36 cellular contexts compared by ENCODE assay signal in genomic region chr20:58737198-58737597, GRCh38.
"Had no signal": no experiment of that assay in that cellular context is flagged by ENCODE, and none has a peak within 500 bp of the region (broad histone marks: within the 10 kb centered on the region; RNA-seq: fewer than 3 reads in every experiment).

No MANE protein-coding gene starts in this region.

- H3K4me3 ChIP-seq: MG63 had no signal

- DNase-seq: Kasumi-1, MG63, MM.1S, MV-4-11, NCI-H1048, NCI-H1092, NCI-H1092 treated with DMSO at 0.1 percent for 48 hours, NCI-H1105, NCI-H1105 treated with DMSO at 0.1 percent for 48 hours, NCI-H1417, NCI-H1417 treated with DMSO at 0.1 percent for 48 hours, NCI-H1436, NCI-H1436 treated with DMSO at 0.1 percent for 48 hours, NCI-H146, NCI-H1694, NCI-H1694 treated with DMSO at 0.1 percent for 48 hours, NCI-H187, NCI-H187 treated with DMSO at 0.1 percent for 48 hours, NCI-H1930, NCI-H2029, NCI-H2029 treated with DMSO at 0.1 percent for 48 hours, NCI-H2081, NCI-H2081 treated with DMSO at 0.1 percent for 48 hours, NCI-H2107, NCI-H2171, NCI-H2171 treated with DMSO at 0.1 percent for 48 hours, NCI-H2227 treated with DMSO at 0.1 percent for 48 hours, NCI-H226, NCI-H345, NCI-H446, NCI-H446 treated with DMSO at 0.1 percent for 48 hours, NCI-H510A, NCI-H510A treated with DMSO at 0.1 percent for 48 hours, NCI-H524, NCI-H524 treated with DMSO at 0.1 percent for 48 hours, NCI-H526 had no signal

- H3K36me3 ChIP-seq: MG63 had no signal
